ENCODE assay signal across 9 cellular contexts in the genomic region with DNA sequence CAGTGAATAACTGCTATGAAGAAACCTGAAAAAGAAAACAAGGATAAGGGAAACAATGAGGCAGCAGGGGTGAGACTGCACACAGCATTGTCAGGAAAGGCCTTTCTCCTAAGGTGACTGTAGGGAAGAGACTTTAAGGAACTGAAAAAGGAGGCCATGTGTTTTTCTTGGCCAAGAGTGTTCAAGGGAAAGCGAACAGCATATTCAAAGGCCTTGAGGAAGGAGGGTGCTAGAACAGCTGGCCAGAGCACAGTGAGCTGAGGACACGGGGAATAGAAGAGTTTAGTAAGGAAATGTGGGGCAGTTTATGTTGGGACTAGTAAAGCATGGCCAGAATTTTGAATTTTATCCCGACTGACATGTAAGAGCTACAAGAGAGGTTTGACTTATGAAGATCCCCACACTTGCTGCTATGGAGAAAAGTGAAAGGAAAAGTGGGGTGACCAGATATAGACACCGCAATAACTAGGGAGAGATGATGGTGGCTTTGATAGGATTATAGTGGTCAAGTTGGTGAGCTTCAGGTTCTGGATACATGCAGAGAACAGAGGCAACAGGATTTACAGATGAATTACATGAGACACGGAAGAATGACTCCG. TPM values are rescaled to one million over a fixed set of nuclear protein-coding genes. Genes with fewer than 3 reads are reported as not detected.
DNase-seq lines count a peak whose midpoint lies in the region; TF ChIP-seq lines count a peak whose summit lies in the region.
"Had no signal": no experiment of that assay in that cellular context is flagged by ENCODE, and none has a peak within 500 bp of the region (broad histone marks: within the 10 kb centered on the region; RNA-seq: fewer than 3 reads in every experiment).

No MANE protein-coding gene starts in this region.

- H3K36me3 ChIP-seq in stomach: no peaks in the 10 kb centered on the region

- DNase-seq in activated CD4-positive, alpha-beta T cell treated with anti-CD3 and anti-CD28 coated beads, Interleukin-2, amount 10 ng/mL, durations not matched to agents 7 days and 5 days: no peak
- DNase-seq in activated CD4-positive, alpha-beta T cell treated with anti-CD3 and anti-CD28 coated beads for 4 hours: no peak
- peak; percentile 29 for DNase-seq in SKM-1 (lab: John Stamatoyannopoulos, UW; ENCODE audit: unreplicated experiment)
- DNase-seq in foreskin fibroblast: no peak
- no peak for DNase-seq in stomach
- no peak for DNase-seq in occipital lobe (lab: John Stamatoyannopoulos, UW)
- DNase-seq in NCI-H774 (lab: John Stamatoyannopoulos, UW): no peak
- DNase-seq in hypothalamus (lab: John Stamatoyannopoulos, UW): no peak
- DNase-seq: activated CD8-positive, alpha-beta memory T cell treated with anti-CD3 and anti-CD28 coated beads, Interleukin-2, amount 50 U/mL, for 4 hours had no signal

- intact Hi-C loops in stomach (cut with DNase I; ENCODE audit: low total_unique reads): no loop called here

- peaks cover 12 to 22% (median 19%) of the 10 kb centered on the region in 4 donors for H3K4me1 ChIP-seq in stomach

- no peak for TF ChIP-seq POLR2A in stomach (IDR thresholded peaks at IDR 0.05)

- peaks cover 4% of the 10 kb centered on the region for H3K36me3 Mint-ChIP-seq in activated CD4-positive, alpha-beta T cell treated with anti-CD3 and anti-CD28 coated beads, Interleukin-2, amount 10 ng/mL, durations not matched to agents 7 days and 5 days (ENCODE audit: low read depth)

- 71 to 83% (median 74%) methylated on average over 6 of the region's 6 CpGs for whole genome bisulfite sequencing in stomach, 5 donors

- CTCF ChIA-PET in activated CD4-positive, alpha-beta T cell treated with anti-CD3 and anti-CD28 coated beads, Interleukin-2, amount 10 ng/mL, durations not matched to agents 7 days and 5 days (lab: Charles Lee): interaction anchor here (1.5 kb wide), 1 partner anchor 9 kb away, joined by 6 read pairs; no protein-coding TSS in a partner anchor

- H3K4me3 Mint-ChIP-seq in activated CD4-positive, alpha-beta T cell treated with anti-CD3 and anti-CD28 coated beads, Interleukin-2, amount 10 ng/mL, durations not matched to agents 7 days and 5 days: peak overlapping the region; percentile 80

- H3K27me3 ChIP-seq in stomach: no peaks in the 10 kb centered on the region

- H3K9me3 ChIP-seq in stomach: no peaks in the 10 kb centered on the region

- TF ChIP-seq CTCF in foreskin fibroblast (IDR thresholded peaks at IDR 0.05; ENCODE audit: low read depth, low read length) (no peak), stomach (IDR thresholded peaks at IDR 0.05) (no peak)

- TF ChIP-seq EP300 in stomach (IDR thresholded peaks at IDR 0.05): no peak

- H3K27ac Mint-ChIP-seq in activated CD4-positive, alpha-beta T cell treated with anti-CD3 and anti-CD28 coated beads, Interleukin-2, amount 10 ng/mL, durations not matched to agents 7 days and 5 days: peak overlapping the region; percentile 93

- peaks cover 39% of the 10 kb centered on the region for H3K4me1 Mint-ChIP-seq in activated CD4-positive, alpha-beta T cell treated with anti-CD3 and anti-CD28 coated beads, Interleukin-2, amount 10 ng/mL, durations not matched to agents 7 days and 5 days

- H3K9me3 Mint-ChIP-seq in activated CD4-positive, alpha-beta T cell treated with anti-CD3 and anti-CD28 coated beads, Interleukin-2, amount 10 ng/mL, durations not matched to agents 7 days and 5 days: no peaks in the 10 kb centered on the region

- peak overlapping the region; percentile 69 to 79 for H3K4me3 ChIP-seq in foreskin fibroblast (ENCODE audit: low read depth in 1 of 2, low read length in 2 of 2)
- H3K4me3 ChIP-seq in stomach: peak overlapping the region; percentile 69 to 94 (median 87)

- POLR2A ChIA-PET in activated CD4-positive, alpha-beta T cell treated with anti-CD3 and anti-CD28 coated beads, Interleukin-2, amount 10 ng/mL, durations not matched to agents 7 days and 5 days (lab: Charles Lee): interaction anchor here (1.8 kb wide), 1 partner anchor 15 kb away, joined by 6 read pairs; no protein-coding TSS in a partner anchor

- H3K27me3 Mint-ChIP-seq in activated CD4-positive, alpha-beta T cell treated with anti-CD3 and anti-CD28 coated beads, Interleukin-2, amount 10 ng/mL, durations not matched to agents 7 days and 5 days: no peaks in the 10 kb centered on the region

- peak overlapping the region in 1 of 5 donors; percentile 17 for H3K27ac ChIP-seq in stomach

RNA-seq across cellular contexts. Expression of a gene that starts 1.4 kb away (rescaled TPM):
- 10 to 100 TPM; 10.8 to 11.5 TPM for total RNA-seq in activated CD4-positive, alpha-beta T cell treated with anti-CD3 and anti-CD28 coated beads, Interleukin-2, amount 10 ng/mL, durations not matched to agents 7 days and 5 days
- total RNA-seq in stomach: 10 to 100 TPM in 1 of 5 donors, 1 to 10 TPM in 3, not detected in 1; 4.7 to 21.0 (median 7.0) TPM
- polyA plus RNA-seq in stomach: 10 to 100 TPM; 12.4 to 20.3 (median 13.9) TPM
- 8.3 TPM for total RNA-seq in occipital lobe

RNA-seq across cellular contexts. Expression of a gene that starts 6.7 kb away (rescaled TPM):
- 10 to 100 TPM; 36.0 to 39.9 TPM for total RNA-seq in activated CD4-positive, alpha-beta T cell treated with anti-CD3 and anti-CD28 coated beads, Interleukin-2, amount 10 ng/mL, durations not matched to agents 7 days and 5 days
- 10 to 100 TPM in 4 of 5 donors, 1 to 10 TPM in 1; 9.3 to 54.5 (median 37.7) TPM for total RNA-seq in stomach
- 10 to 100 TPM; 17.9 to 35.6 (median 22.7) TPM for polyA plus RNA-seq in stomach
- total RNA-seq in occipital lobe: 39.1 TPM

RNA-seq across cellular contexts. Expression of a gene that starts 25.1 kb away (rescaled TPM):
- 10 to 100 TPM; 25.7 to 27.4 TPM for total RNA-seq in activated CD4-positive, alpha-beta T cell treated with anti-CD3 and anti-CD28 coated beads, Interleukin-2, amount 10 ng/mL, durations not matched to agents 7 days and 5 days
- total RNA-seq in stomach: 10 to 100 TPM in 4 of 5 donors, 1 to 10 TPM in 1; 3.5 to 63.3 (median 20.3) TPM
- polyA plus RNA-seq in stomach: 1 to 10 TPM; 3.1 to 5.1 (median 3.2) TPM
- 51.3 TPM for total RNA-seq in occipital lobe

RNA-seq across cellular contexts. Expression of a gene that starts 55.7 kb away (rescaled TPM):
- 100 to 1,000 TPM; 210 to 235 TPM for total RNA-seq in activated CD4-positive, alpha-beta T cell treated with anti-CD3 and anti-CD28 coated beads, Interleukin-2, amount 10 ng/mL, durations not matched to agents 7 days and 5 days
- total RNA-seq in stomach (100 to 1,000 TPM in 2 of 5 donors, 10 to 100 TPM in 3; 40.8 to 153 (median 94.9) TPM), occipital lobe (310 TPM)
- 100 to 1,000 TPM in 2 of 3 donors, 10 to 100 TPM in 1; 93.0 to 128 (median 123) TPM for polyA plus RNA-seq in stomach
